In genomic region chr1:78096976-78097375, GRCh38 we compare ENCODE assay signal across 22 cellular contexts. TPM values are rescaled to one million over a fixed set of nuclear protein-coding genes. Genes with fewer than 3 reads are reported as not detected.
DNase-seq lines count a peak whose midpoint lies in the region; ATAC-seq and TF ChIP-seq lines count a peak whose summit lies in the region.
"Had no signal": no experiment of that assay in that cellular context is flagged by ENCODE, and none has a peak within 500 bp of the region (broad histone marks: within the 10 kb centered on the region; RNA-seq: fewer than 3 reads in every experiment).

No MANE protein-coding gene starts in this region.

- ATAC-seq in HG03135 (IDR thresholded peaks at IDR 0.05; ENCODE audit: unreplicated experiment), result no peak
- ATAC-seq: activated CD8-positive, alpha-beta T cell treated with anti-CD3 and anti-CD28 coated beads, Interleukin-2, amount 10 ng/mL, durations not matched to agents 7 days and 5 days; activated naive CD8-positive, alpha-beta T cell treated with anti-CD3 and anti-CD28 coated beads, Interleukin-2, amount 50 U/mL, for 24 hours; CD8-positive, alpha-beta T cell; gastrocnemius medialis; K562 had no signal

- DNase-seq in LHCN-M2 (ENCODE audit: low read depth), result peak; percentile 21
- DNase-seq in cardiac fibroblast (ENCODE audit: low read depth in 2 of 2), result peak; percentile 40 to 85
- DNase-seq in inferior parietal cortex (ENCODE audit: extremely low spot score), result peak; percentile 50
- DNase-seq in putamen (ENCODE audit: low spot score), result peak; percentile 66
- DNase-seq in effector CD4-positive, alpha-beta T cell, result no peak
- DNase-seq in NCI-H2107 treated with DMSO at 0.1 percent for 48 hours (lab: John Stamatoyannopoulos, UW; ENCODE audit: unreplicated experiment), result no peak
- no peak for DNase-seq in NCI-H2227 treated with DMSO at 0.1 percent for 48 hours (lab: John Stamatoyannopoulos, UW)
- DNase-seq: activated CD4-positive, CD25-positive, alpha-beta regulatory T cell treated with anti-CD3 and anti-CD28 coated beads, Interleukin-2, amount 50 U/mL, for 72 hours; activated CD8-positive, alpha-beta T cell treated with anti-CD3 and anti-CD28 coated beads, Interleukin-2, amount 10 ng/mL, durations not matched to agents 7 days and 5 days; activated gamma-delta T cell; activated naive CD8-positive, alpha-beta T cell treated with anti-CD3 and anti-CD28 coated beads, Interleukin-2, amount 50 U/mL, for 24 hours; CD8-positive, alpha-beta T cell; gastrocnemius medialis; H9; NCI-H187; RPMI8226; stimulated activated CD4-positive, alpha-beta T cell treated with anti-CD3 and anti-CD28 coated beads, Interleukin-4, amount 100 ng/mL, for 1 hour; stimulated activated naive CD4-positive, alpha-beta T cell treated with Interleukin-2 at 50 U/mL for 16 hours; trophoblast cell had no signal

- H3K4me3 ChIP-seq in cardiac fibroblast (replicated peaks in 1 of 2; ENCODE audit: low read depth in 2 of 2, low read length in 2 of 2), result no peak overlapping the region
- H3K4me3 ChIP-seq: gastrocnemius medialis, K562, smooth muscle cell had no signal

- no peak for TF ChIP-seq CTCF in cardiac fibroblast (IDR thresholded peaks at IDR 0.05; ENCODE audit: low read depth, low read length)

RNA-seq across cellular contexts. Expression of gene GIPC2, which starts 51.2 kb away (rescaled TPM):
- 1.5 and 1.7 TPM in 2 replicates for total RNA-seq in LHCN-M2 (2014; rRNA removed)
- 0.81 TPM for polyA plus RNA-seq in LHCN-M2 (2012)
- total RNA-seq: smooth muscle cell had no signal

Comparison
In these comparisons a context has a peak if more than half of its experiments do, and no peak if none do; other contexts are left out.
1. DNase-seq: peak in LHCN-M2 (single experiment), cardiac fibroblast (2 of 2), inferior parietal cortex (single experiment) and putamen (single experiment); none in effector CD4-positive, alpha-beta T cell (single experiment), NCI-H2107 treated with DMSO at 0.1 percent for 48 hours (single experiment) and NCI-H2227 treated with DMSO at 0.1 percent for 48 hours (single experiment).